Comparison of ENCODE assay signal across 23 cellular contexts in the genomic region with DNA sequence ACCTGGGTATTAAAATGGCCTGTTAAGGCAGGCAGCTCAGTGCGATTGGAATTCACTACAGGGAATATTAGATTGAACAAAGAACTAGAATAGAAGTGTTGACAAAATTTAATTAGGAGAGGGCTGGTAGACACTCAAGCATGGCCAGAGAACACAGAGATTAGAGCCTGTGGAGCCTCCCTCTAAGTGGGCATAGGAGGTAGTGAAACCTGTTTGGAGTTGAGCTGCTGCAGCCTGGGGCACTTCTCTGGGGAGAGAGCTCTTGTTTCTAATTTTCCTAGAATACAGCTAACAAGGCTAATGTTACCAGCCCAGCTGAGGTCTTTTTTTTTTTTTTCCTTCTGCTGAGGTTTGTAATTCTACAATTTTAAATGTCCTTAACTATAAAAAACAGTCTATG. TPM values are rescaled to one million over a fixed set of nuclear protein-coding genes. Genes with fewer than 3 reads are reported as not detected.
DNase-seq lines count a peak whose midpoint lies in the region; ATAC-seq and TF ChIP-seq lines count a peak whose summit lies in the region.
"Had no signal": no experiment of that assay in that cellular context is flagged by ENCODE, and none has a peak within 500 bp of the region (broad histone marks: within the 10 kb centered on the region; RNA-seq: fewer than 3 reads in every experiment).

No MANE protein-coding gene starts in this region.

- H3K9me3 Mint-ChIP-seq in GM23338 = peaks cover 2% of the 10 kb centered on the region; the same call in 2 of the 3 replicates

- H3K27me3 Mint-ChIP-seq in GM23338 (ENCODE audit: insufficient read depth, low read depth, poor library complexity) = no peaks in the 10 kb centered on the region
- H3K27me3 Mint-ChIP-seq: activated CD8-positive, alpha-beta memory T cell treated with anti-CD3 and anti-CD28 coated beads, Interleukin-2, amount 10 ng/mL, durations not matched to agents 7 days and 5 days had no signal

- H3K4me3 Mint-ChIP-seq in GM23338 = no peak overlapping the region
- H3K4me3 Mint-ChIP-seq: activated CD8-positive, alpha-beta memory T cell treated with anti-CD3 and anti-CD28 coated beads, Interleukin-2, amount 10 ng/mL, durations not matched to agents 7 days and 5 days; CD4-positive, CD25-positive, alpha-beta regulatory T cell; naive thymus-derived CD8-positive, alpha-beta T cell; stimulated activated effector memory CD8-positive, alpha-beta T cell treated with anti-CD3 and anti-CD28 coated beads, Interleukin-12 subunit alpha, Interleukin-12 subunit beta, amount 100 ng/mL, for 72 hours had no signal

- no peak overlapping the region for H3K27ac Mint-ChIP-seq in GM23338
- H3K27ac Mint-ChIP-seq: activated CD8-positive, alpha-beta memory T cell treated with anti-CD3 and anti-CD28 coated beads, Interleukin-2, amount 10 ng/mL, durations not matched to agents 7 days and 5 days; activated T-helper 2 cell treated with anti-CD3 and anti-CD28 coated beads, Interferon-gamma antibody, Interleukin-2, Interleukin-4, amounts not matched to agents 10 μg/mL and 5 μg/mL and 100 μg/mL, durations not matched to agents 14 hours and 24 hours and 36 hours; CD4-positive, CD25-positive, alpha-beta regulatory T cell; naive thymus-derived CD8-positive, alpha-beta T cell; stimulated activated effector memory CD8-positive, alpha-beta T cell treated with anti-CD3 and anti-CD28 coated beads, Interleukin-12 subunit alpha, Interleukin-12 subunit beta, amount 100 ng/mL, for 72 hours had no signal

- H3K4me1 Mint-ChIP-seq in GM23338 = no peaks in the 10 kb centered on the region
- H3K4me1 Mint-ChIP-seq: CD4-positive, CD25-positive, alpha-beta regulatory T cell; naive thymus-derived CD8-positive, alpha-beta T cell; stimulated activated effector memory CD8-positive, alpha-beta T cell treated with anti-CD3 and anti-CD28 coated beads, Interleukin-12 subunit alpha, Interleukin-12 subunit beta, amount 100 ng/mL, for 72 hours had no signal

- ATAC-seq in GM23338 = peak; percentile 78
- peak; percentile 69 for ATAC-seq in esophagus mucosa
- no peak for ATAC-seq in GM19328 (IDR thresholded peaks at IDR 0.05; ENCODE audit: unreplicated experiment)
- ATAC-seq in HG02763 (IDR thresholded peaks at IDR 0.05; ENCODE audit: unreplicated experiment) = no peak
- ATAC-seq in HG02938 (IDR thresholded peaks at IDR 0.05; ENCODE audit: unreplicated experiment) = no peak
- ATAC-seq: activated CD8-positive, alpha-beta memory T cell treated with anti-CD3 and anti-CD28 coated beads, Interleukin-2, amount 10 ng/mL, durations not matched to agents 7 days and 5 days; body of pancreas; HepG2; naive thymus-derived CD8-positive, alpha-beta T cell; right lobe of liver; stimulated activated effector memory CD8-positive, alpha-beta T cell treated with anti-CD3 and anti-CD28 coated beads, Interleukin-12 subunit alpha, Interleukin-12 subunit beta, amount 100 ng/mL, for 72 hours had no signal

- no peak overlapping the region for H3K4me2 ChIP-seq in GM23338

- H3K36me3 ChIP-seq in BE2C (no peaks in the 10 kb centered on the region), GM23338 (ENCODE audit: insufficient read depth) (no peaks in the 10 kb centered on the region)
- H3K36me3 ChIP-seq: colonic mucosa, ovary, right lobe of liver had no signal

- H3F3A ChIP-seq in GM23338 (replicated peaks; ENCODE audit: low read depth) = no peaks in the 10 kb centered on the region

- H3K36me3 Mint-ChIP-seq in GM23338 (ENCODE audit: low read depth) = no peaks in the 10 kb centered on the region
- H3K36me3 Mint-ChIP-seq: activated CD8-positive, alpha-beta memory T cell treated with anti-CD3 and anti-CD28 coated beads, Interleukin-2, amount 10 ng/mL, durations not matched to agents 7 days and 5 days; CD4-positive, CD25-positive, alpha-beta regulatory T cell; stimulated activated effector memory CD8-positive, alpha-beta T cell treated with anti-CD3 and anti-CD28 coated beads, Interleukin-12 subunit alpha, Interleukin-12 subunit beta, amount 100 ng/mL, for 72 hours had no signal

- no peaks in the 10 kb centered on the region for H3K9me2 ChIP-seq in GM23338 (ENCODE audit: insufficient read depth)

- H3K9me3 ChIP-seq in BE2C = no peaks in the 10 kb centered on the region
- H3K9me3 ChIP-seq: body of pancreas, colonic mucosa, ovary, right lobe of liver had no signal

- no peak for TF ChIP-seq CTCF in BE2C (IDR thresholded peaks at IDR 0.05; ENCODE audit: low read depth, low read length)
- TF ChIP-seq CTCF in GM23338 (conservative IDR thresholded peaks at IDR 0.05; ENCODE audit: low read depth in 2 of 2) = no peak

- peak; percentile 20 for DNase-seq in BE2C
- DNase-seq in GM23338 (ENCODE audit: low spot score) = peak; percentile 6
- peak; percentile 74 for DNase-seq in NCI-H526 treated with DMSO at 0.1 percent for 48 hours (lab: John Stamatoyannopoulos, UW)
- no peak for DNase-seq in stimulated activated CD8-positive, alpha-beta memory T cell treated with anti-CD3 and anti-CD28 coated beads, Interleukin-4, amount 100 ng/mL, for 48 hours
- DNase-seq: activated CD4-positive, alpha-beta T cell treated with anti-CD3 and anti-CD28 coated beads for 4 hours; activated CD8-positive, alpha-beta memory T cell treated with anti-CD3 and anti-CD28 coated beads, Interleukin-2, amount 10 ng/mL, durations not matched to agents 7 days and 5 days; body of pancreas; CD4-positive, CD25-positive, alpha-beta regulatory T cell; colonic mucosa; DND-41; mesenchymal stem cell; naive thymus-derived CD8-positive, alpha-beta T cell; NCI-H1694; ovary; right lobe of liver; stimulated activated CD4-positive, alpha-beta T cell treated with anti-CD3 and anti-CD28 coated beads, Interleukin-15, amount 100 ng/mL, for 24 hours had no signal

- no peaks in the 10 kb centered on the region for H3K79me2 ChIP-seq in GM23338 (replicated peaks; ENCODE audit: insufficient read depth)

- H3K4me1 ChIP-seq in BE2C (no peaks in the 10 kb centered on the region), GM23338 (ENCODE audit: insufficient read depth) (no peaks in the 10 kb centered on the region)
- H3K4me1 ChIP-seq: colonic mucosa, right lobe of liver had no signal

- no peak overlapping the region for H3K27ac ChIP-seq in GM23338 (ENCODE audit: low read depth)
- H3K27ac ChIP-seq: body of pancreas, colonic mucosa, ovary, right lobe of liver had no signal

- H4K20me1 ChIP-seq in GM23338 (replicated peaks; ENCODE audit: insufficient read depth) = no peaks in the 10 kb centered on the region

- no peak overlapping the region for H3K4me3 ChIP-seq in BE2C (ENCODE audit: low read depth, low read length)
- H3K4me3 ChIP-seq in GM23338 = no peak overlapping the region
- H3K4me3 ChIP-seq: body of pancreas, colonic mucosa, ovary, right lobe of liver had no signal

- H3K27me3 ChIP-seq in BE2C = peaks cover 5% of the 10 kb centered on the region
- H3K27me3 ChIP-seq in GM23338 (ENCODE audit: insufficient read depth) = no peaks in the 10 kb centered on the region
- H3K27me3 ChIP-seq: body of pancreas, colonic mucosa, ovary, right lobe of liver had no signal

- no peak overlapping the region for H2AFZ ChIP-seq in GM23338

TF ChIP-seq in GM23338, 12 proteins besides CTCF, POLR2A, EP300 and RAD21 (continues in another document):
- TF ChIP-seq, protein P1, sequence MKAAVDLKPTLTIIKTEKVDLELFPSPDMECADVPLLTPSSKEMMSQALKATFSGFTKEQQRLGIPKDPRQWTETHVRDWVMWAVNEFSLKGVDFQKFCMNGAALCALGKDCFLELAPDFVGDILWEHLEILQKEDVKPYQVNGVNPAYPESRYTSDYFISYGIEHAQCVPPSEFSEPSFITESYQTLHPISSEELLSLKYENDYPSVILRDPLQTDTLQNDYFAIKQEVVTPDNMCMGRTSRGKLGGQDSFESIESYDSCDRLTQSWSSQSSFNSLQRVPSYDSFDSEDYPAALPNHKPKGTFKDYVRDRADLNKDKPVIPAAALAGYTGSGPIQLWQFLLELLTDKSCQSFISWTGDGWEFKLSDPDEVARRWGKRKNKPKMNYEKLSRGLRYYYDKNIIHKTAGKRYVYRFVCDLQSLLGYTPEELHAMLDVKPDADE (IDR thresholded peaks at IDR 0.05) = no peak
- TF ChIP-seq POLR2AphosphoS5 (IDR thresholded peaks at IDR 0.05; ENCODE audit: low read depth) = no peak
- no peak for TF ChIP-seq NANOG (IDR thresholded peaks at IDR 0.05; ENCODE audit: borderline replicate concordance)
- no peak for TF ChIP-seq JUNB (IDR thresholded peaks at IDR 0.05; ENCODE audit: unreplicated experiment)
- TF ChIP-seq ZNF331 (CRISPR knock-in tag; IDR thresholded peaks at IDR 0.05; ENCODE audit: low read depth) = no peak
- TF ChIP-seq EZH2phosphoT487 (IDR thresholded peaks at IDR 0.05; ENCODE audit: unreplicated experiment) = no peak
- TF ChIP-seq ZNF114 (CRISPR knock-in tag; IDR thresholded peaks at IDR 0.05) = no peak

RNA-seq across cellular contexts. Expression of a gene that starts 46.4 kb away (rescaled TPM):
- 36.9 TPM for polyA plus RNA-seq in BE2C (2012; ENCODE audit: insufficient read depth, insufficient read length, low read depth)
- total RNA-seq in GM23338 (2014; rRNA removed; shearing (Covaris generic)) = 14.8 and 16.2 TPM in 2 replicates
- polyA plus RNA-seq in GM23338 (2016; fragmentation: Nextera tagmentation; extraction: Ambion mirVana) = 4.0 and 5.2 TPM in 2 replicates
- total RNA-seq in esophagus mucosa = 17.9 TPM

Comparison
In these comparisons a context has a peak if more than half of its experiments do, and no peak if none do; other contexts are left out.
1. ATAC-seq: peak in GM23338 (single experiment) and esophagus mucosa (single experiment); none in GM19328 (single experiment), HG02763 (single experiment) and HG02938 (single experiment).